In genomic region chr1:32817159-32817814, GRCh38 we compare ENCODE assay signal across 1 cellular context.
A peak's percentile ranks its signal among the peaks of the same experiment; 100 is the strongest.
TF ChIP-seq lines count a peak whose summit lies in the region.

Gene S100PBP, plus strand, starts transcription at chr1:32817653. Its CDS starts 8,447 bp downstream, at chr1:32826100.
Gene YARS1, minus strand, starts transcription at chr1:32817358. Its CDS starts 114 bp downstream, at chr1:32817244.

TF ChIP-seq in K562, 482 proteins besides CTCF, POLR2A, EP300 and RAD21 (continued from another document and continues in another):
- no peak for TF ChIP-seq ZNF274 (IDR thresholded peaks at IDR 0.05; ENCODE audit: borderline replicate concordance, low read depth, low read length)
- TF ChIP-seq ZNF140 (CRISPR knock-in tag; IDR thresholded peaks at IDR 0.05), result no peak
- no peak for TF ChIP-seq RFX1 (IDR thresholded peaks at IDR 0.05)
- TF ChIP-seq ZBED1 (IDR thresholded peaks at IDR 0.05), result 0 out of 2 replicates have a peak, but pooled peaks have one; percentile 71
- no peak for TF ChIP-seq YBX1 (IDR thresholded peaks at IDR 0.05)
- TF ChIP-seq SMARCB1 (IDR thresholded peaks at IDR 0.05; ENCODE audit: insufficient read length, low read depth), result no peak
- TF ChIP-seq MNT (conservative IDR thresholded peaks at IDR 0.05), result peak; percentile 98 to 99
- TF ChIP-seq SRSF9 (IDR thresholded peaks at IDR 0.05; ENCODE audit: borderline replicate concordance, low read depth, low read length), result no peak
- TF ChIP-seq ZNF583 (CRISPR knock-in tag; IDR thresholded peaks at IDR 0.05), result no peak
- no peak for TF ChIP-seq ZBTB5 (IDR thresholded peaks at IDR 0.05)
- TF ChIP-seq MEF2D (tag; conservative IDR thresholded peaks at IDR 0.05; ENCODE audit: low read depth), result no peak
- TF ChIP-seq HOMEZ (CRISPR knock-in tag; IDR thresholded peaks at IDR 0.05), result no peak
- no peak for TF ChIP-seq ZNF280B (CRISPR knock-in tag; IDR thresholded peaks at IDR 0.05)
- no peak for TF ChIP-seq BRCA1 (IDR thresholded peaks at IDR 0.05)
- TF ChIP-seq BRCA1 (CRISPR knock-in tag; IDR thresholded peaks at IDR 0.05), result no peak
- TF ChIP-seq THRA (IDR thresholded peaks at IDR 0.05), result no peak
- TF ChIP-seq HES1 (IDR thresholded peaks at IDR 0.05; ENCODE audit: low read depth), result peak; percentile 38; the same call in 1 of the 2 replicates
- no peak; the same call in 1 of the 2 replicates for TF ChIP-seq SREBF2 (CRISPR knock-in tag; IDR thresholded peaks at IDR 0.05)
- TF ChIP-seq RBM34 (IDR thresholded peaks at IDR 0.05; ENCODE audit: borderline replicate concordance, insufficient read depth, low read length), result no peak
- no peak for TF ChIP-seq THRB (CRISPR knock-in tag; conservative IDR thresholded peaks at IDR 0.05)
- TF ChIP-seq NR2C2 (CRISPR knock-in tag; IDR thresholded peaks at IDR 0.05), result peak; percentile 86
- TF ChIP-seq NR2C2 (tag; IDR thresholded peaks at IDR 0.05), result peak; percentile 89
- TF ChIP-seq ZNF561 (CRISPR knock-in tag; conservative IDR thresholded peaks at IDR 0.05), result no peak
- TF ChIP-seq SIX5 (IDR thresholded peaks at IDR 0.05; ENCODE audit: borderline replicate concordance in 1 of 2, insufficient read depth in 1 of 2, low read depth in 1 of 2, low read length in 2 of 2), result peak; percentile 37 to 56; a peak in 3 of 4 replicates
- TF ChIP-seq MYC (IDR thresholded peaks at IDR 0.05; ENCODE audit: low read depth, low read length), result peak; percentile 100
- peak; percentile 100 for TF ChIP-seq MYC (CRISPR knock-in tag; IDR thresholded peaks at IDR 0.05; ENCODE audit: borderline replicate concordance, low read depth)
- no peak for TF ChIP-seq ZFX (CRISPR knock-in tag; IDR thresholded peaks at IDR 0.05)
- no peak for TF ChIP-seq BRF2 (IDR thresholded peaks at IDR 0.05; ENCODE audit: borderline replicate concordance, insufficient read depth, insufficient read length)
- TF ChIP-seq CBFB (CRISPR knock-in tag; IDR thresholded peaks at IDR 0.05), result no peak
- TF ChIP-seq MITF (IDR thresholded peaks at IDR 0.05), result peak; percentile 98
- TF ChIP-seq MCM3 (IDR thresholded peaks at IDR 0.05), result no peak
- TF ChIP-seq SMAD3 (CRISPR knock-in tag; conservative IDR thresholded peaks at IDR 0.05), result no peak; the same call in 1 of the 2 replicates
- TF ChIP-seq RBM39 (optimal IDR thresholded peaks at IDR 0.05; ENCODE audit: low read depth, low read length), result peak; percentile 73
- peak; percentile 38 for TF ChIP-seq ZHX1 (conservative IDR thresholded peaks at IDR 0.05; ENCODE audit: low read length)
- peak; percentile 84 for TF ChIP-seq NCOR1 (IDR thresholded peaks at IDR 0.05)
- TF ChIP-seq MCM7 (IDR thresholded peaks at IDR 0.05), result no peak
- peak; percentile 17; the same call in 1 of the 2 replicates for TF ChIP-seq FOXK1 (CRISPR knock-in tag; IDR thresholded peaks at IDR 0.05; ENCODE audit: borderline replicate concordance)
- no peak for TF ChIP-seq DLX4 (CRISPR knock-in tag; IDR thresholded peaks at IDR 0.05)
- peak; percentile 75 for TF ChIP-seq HNRNPLL (IDR thresholded peaks at IDR 0.05; ENCODE audit: low read depth, low read length, poor library complexity, severe bottlenecking)
- TF ChIP-seq ZNF436 (CRISPR knock-in tag; IDR thresholded peaks at IDR 0.05), result no peak
- TF ChIP-seq ARID2 (IDR thresholded peaks at IDR 0.05), result no peak
- TF ChIP-seq SMC3 (conservative IDR thresholded peaks at IDR 0.05; ENCODE audit: insufficient read depth, low read depth, low read length), result no peak
- TF ChIP-seq RBBP5 (IDR thresholded peaks at IDR 0.05; ENCODE audit: borderline replicate concordance, insufficient read depth, low read length, poor library complexity, severe bottlenecking), result peak; percentile 98
- TF ChIP-seq PTTG1 (tag; IDR thresholded peaks at IDR 0.05; ENCODE audit: low read depth), result no peak
- no peak for TF ChIP-seq PCBP2 (IDR thresholded peaks at IDR 0.05; ENCODE audit: low read depth, low read length, poor library complexity, severe bottlenecking)
- TF ChIP-seq TAF1 (IDR thresholded peaks at IDR 0.05; ENCODE audit: control insufficient read depth, extremely low read depth, insufficient read depth, low read length, severe bottlenecking), result peak; percentile 93
- TF ChIP-seq PPARD (CRISPR knock-in tag; IDR thresholded peaks at IDR 0.05), result no peak
- peak; percentile 28; the same call in 1 of the 2 replicates for TF ChIP-seq HSF4 (CRISPR knock-in tag; IDR thresholded peaks at IDR 0.05; ENCODE audit: borderline replicate concordance)
- peak; percentile 100 for TF ChIP-seq ZBTB17 (CRISPR knock-in tag; IDR thresholded peaks at IDR 0.05)
- no peak for TF ChIP-seq ZNF133 (CRISPR knock-in tag; IDR thresholded peaks at IDR 0.05)
- TF ChIP-seq ZNF75A (CRISPR knock-in tag; IDR thresholded peaks at IDR 0.05), result 0 out of 2 replicates have a peak, but pooled peaks have one; percentile 43
